In genomic region chr12:14365294-14366210, GRCh38 we compare ENCODE assay signal across 1 cellular context.
TF ChIP-seq lines count a peak whose summit lies in the region.

TSS of gene ATF7IP (plus strand) at chr12:14365682. CDS start at chr12:14423916, 58,234 bp downstream.

TF ChIP-seq in H1, 55 proteins besides CTCF, POLR2A, EP300 and RAD21 (continued from another document):
- no peak for TF ChIP-seq NANOG (IDR thresholded peaks at IDR 0.05; ENCODE audit: insufficient read depth, low read depth, low read length, poor library complexity, severe bottlenecking)
- no peak for TF ChIP-seq RNF2 (IDR thresholded peaks at IDR 0.05; ENCODE audit: borderline replicate concordance, low read depth, low read length, missing control alignments, poor library complexity, severe bottlenecking)
- no peak for TF ChIP-seq CHD2 (IDR thresholded peaks at IDR 0.05; ENCODE audit: low read length)
- peak; percentile 61; the same call in 1 of the 2 replicates for TF ChIP-seq CREB1 (IDR thresholded peaks at IDR 0.05)
- no peak for TF ChIP-seq SIRT6 (IDR thresholded peaks at IDR 0.05; ENCODE audit: low read length)
- TF ChIP-seq SUZ12 (IDR thresholded peaks at IDR 0.05; ENCODE audit: low read length) = no peak
- peak; percentile 96 for TF ChIP-seq POLR2AphosphoS5 (IDR thresholded peaks at IDR 0.05; ENCODE audit: low read depth, low read length)
- TF ChIP-seq TCF12 (IDR thresholded peaks at IDR 0.05; ENCODE audit: low read depth, low read length) = no peak
- TF ChIP-seq SRF (IDR thresholded peaks at IDR 0.05; ENCODE audit: low read depth, low read length) = peak; percentile 55
- no peak for TF ChIP-seq KDM4A (IDR thresholded peaks at IDR 0.05; ENCODE audit: low read depth, low read length, severe bottlenecking)
- no peak for TF ChIP-seq BCL11A (IDR thresholded peaks at IDR 0.05; ENCODE audit: low read depth in 2 of 2, low read length in 2 of 2)
- no peak for TF ChIP-seq ZNF274 (IDR thresholded peaks at IDR 0.05; ENCODE audit: borderline replicate concordance, extremely low read depth, low read length)
- TF ChIP-seq POU5F1 (IDR thresholded peaks at IDR 0.05; ENCODE audit: low read depth, low read length) = peak; percentile 54; the same call in 1 of the 2 replicates
- TF ChIP-seq FOSL1 (IDR thresholded peaks at IDR 0.05; ENCODE audit: insufficient read depth, low read depth, low read length) = no peak
- TF ChIP-seq TBP (IDR thresholded peaks at IDR 0.05; ENCODE audit: low read depth, low read length) = peak; percentile 91
- TF ChIP-seq YY1 (IDR thresholded peaks at IDR 0.05; ENCODE audit: low read depth, low read length) = peak; percentile 88
- TF ChIP-seq TAF7 (optimal IDR thresholded peaks at IDR 0.05; ENCODE audit: borderline replicate concordance, low read depth, low read length) = peak; percentile 96
- 0 out of 2 replicates have a peak, but pooled peaks have one; percentile 35 for TF ChIP-seq ATF2 (IDR thresholded peaks at IDR 0.05; ENCODE audit: low read length)
- no peak for TF ChIP-seq GTF2F1 (IDR thresholded peaks at IDR 0.05; ENCODE audit: borderline replicate concordance, low read depth, low read length)
- peak in 1 of 2 experiments; percentile 84; a peak in 1 of 4 replicates for TF ChIP-seq HDAC2 (IDR thresholded peaks at IDR 0.05; ENCODE audit: borderline replicate concordance in 1 of 2, low read depth in 2 of 2, low read length in 2 of 2)
- no peak for TF ChIP-seq SP2 (IDR thresholded peaks at IDR 0.05; ENCODE audit: low read length)
- TF ChIP-seq EGR1 (IDR thresholded peaks at IDR 0.05; ENCODE audit: borderline replicate concordance, low read depth, low read length) = peak; percentile 65; the same call in 1 of the 2 replicates
- no peak for TF ChIP-seq CBX8 (IDR thresholded peaks at IDR 0.05; ENCODE audit: borderline replicate concordance, low read depth, low read length)
- TF ChIP-seq CHD1 (IDR thresholded peaks at IDR 0.05; ENCODE audit: low read depth, low read length) = 0 out of 2 replicates have a peak, but pooled peaks have one; percentile 16
- TF ChIP-seq BRCA1 (IDR thresholded peaks at IDR 0.05; ENCODE audit: low read depth, low read length) = no peak
- peak; percentile 54 for TF ChIP-seq NRF1 (IDR thresholded peaks at IDR 0.05; ENCODE audit: low read depth, low read length)
- TF ChIP-seq TAF1 (IDR thresholded peaks at IDR 0.05; ENCODE audit: low read depth, low read length) = peak; percentile 97
- no peak for TF ChIP-seq CTBP2 (IDR thresholded peaks at IDR 0.05; ENCODE audit: borderline replicate concordance, insufficient read depth, insufficient read length, low read length)
- TF ChIP-seq GABPA (IDR thresholded peaks at IDR 0.05; ENCODE audit: borderline replicate concordance, insufficient read depth, low read length) = no peak
- no peak for TF ChIP-seq HDAC6 (IDR thresholded peaks at IDR 0.05; ENCODE audit: low read depth, low read length)
- TF ChIP-seq MAX (IDR thresholded peaks at IDR 0.05) = peak; percentile 95
- no peak for TF ChIP-seq JUND (IDR thresholded peaks at IDR 0.05; ENCODE audit: low read length)
- no peak for TF ChIP-seq SIX5 (IDR thresholded peaks at IDR 0.05; ENCODE audit: low read depth, low read length)
- 0 out of 2 replicates have a peak, but pooled peaks have one; percentile 25 for TF ChIP-seq TEAD4 (IDR thresholded peaks at IDR 0.05; ENCODE audit: low read depth, low read length)
- peak; percentile 56 for TF ChIP-seq ATF3 (IDR thresholded peaks at IDR 0.05; ENCODE audit: insufficient read depth, low read depth, low read length)
- TF ChIP-seq KDM1A (IDR thresholded peaks at IDR 0.05; ENCODE audit: borderline replicate concordance, low read length) = no peak
- TF ChIP-seq RBBP5 (IDR thresholded peaks at IDR 0.05; ENCODE audit: borderline replicate concordance, low read depth, low read length) = 0 out of 2 replicates have a peak, but pooled peaks have one; percentile 63
- TF ChIP-seq CHD7 (IDR thresholded peaks at IDR 0.05; ENCODE audit: insufficient replicate concordance, low read length) = no peak
- no peak for TF ChIP-seq SAP30 (IDR thresholded peaks at IDR 0.05; ENCODE audit: insufficient read depth, insufficient replicate concordance, low read length)
- peak; percentile 89 for TF ChIP-seq ASH2L (IDR thresholded peaks at IDR 0.05; ENCODE audit: low read length)
- TF ChIP-seq MAFK (IDR thresholded peaks at IDR 0.05; ENCODE audit: low read depth, low read length) = no peak
- no peak for TF ChIP-seq CBX5 (IDR thresholded peaks at IDR 0.05; ENCODE audit: low read depth, low read length)
- no peak for TF ChIP-seq SIN3A (conservative IDR thresholded peaks at IDR 0.05 in 1 of 2, IDR thresholded peaks at IDR 0.05 in 1 of 2; ENCODE audit: low read depth in 1 of 2, low read length in 2 of 2)
- peak; percentile 87 for TF ChIP-seq E2F6 (IDR thresholded peaks at IDR 0.05)
- peak; percentile 97 for TF ChIP-seq PHF8 (conservative IDR thresholded peaks at IDR 0.05; ENCODE audit: low read depth, low read length)
- TF ChIP-seq RXRA (IDR thresholded peaks at IDR 0.05; ENCODE audit: insufficient read depth, low read depth, low read length) = no peak
- no peak for TF ChIP-seq CEBPB (IDR thresholded peaks at IDR 0.05; ENCODE audit: low read depth, low read length)
- peak; percentile 87 for TF ChIP-seq SP4 (IDR thresholded peaks at IDR 0.05; ENCODE audit: low read length)
- no peak for TF ChIP-seq RFX5 (IDR thresholded peaks at IDR 0.05; ENCODE audit: borderline replicate concordance, low read depth, low read length)
- peak; percentile 87 for TF ChIP-seq USF2 (IDR thresholded peaks at IDR 0.05; ENCODE audit: low read length)
- peak; percentile 66; the same call in 1 of the 2 replicates for TF ChIP-seq SP1 (IDR thresholded peaks at IDR 0.05; ENCODE audit: low read depth, low read length)
